8 cellular contexts compared by ENCODE assay signal in genomic region chr15:92884813-92885461, GRCh38. TPM values are rescaled to one million over a fixed set of nuclear protein-coding genes. Genes with fewer than 3 reads are reported as not detected.
A peak's percentile ranks its signal among the peaks of the same experiment; 100 is the strongest.
DNase-seq lines count a peak whose midpoint lies in the region; ATAC-seq lines count a peak whose summit lies in the region.

No MANE protein-coding gene starts in this region.

- peaks cover 9 to 29% (median 16%) of the 10 kb centered on the region in 5 donors for H3K36me3 ChIP-seq in subcutaneous abdominal adipose tissue (ENCODE audit: control insufficient read depth in 5 of 5, insufficient read depth in 5 of 5, low read length in 5 of 5)

- H3K9ac ChIP-seq in subcutaneous abdominal adipose tissue (ENCODE audit: low read length in 5 of 5) = peak overlapping the region; percentile 77 to 99 (median 95)

- H3K4me1 Mint-ChIP-seq in stimulated activated naive CD8-positive, alpha-beta T cell treated with anti-CD3 and anti-CD28 coated beads, Interleukin-15, Interleukin-2, amounts not matched to agents 100 ng/mL and 50 ng/mL, for 24 hours (ENCODE audit: low read depth) = peaks cover 74% of the 10 kb centered on the region
- peaks cover 65% of the 10 kb centered on the region for H3K4me1 Mint-ChIP-seq in activated T-helper 1 cell treated with anti-CD3 and anti-CD28 coated beads, Interleukin-12 subunit alpha, Interleukin-12 subunit beta, Interleukin-2, Interleukin-4 antibody, amounts not matched to agents 30 ng/mL and 10 ng/mL and 1 ng/mL, durations not matched to agents 14 hours and 24 hours and 36 hours (ENCODE audit: low read depth)

- peaks cover 5 to 46% (median 45%) of the 10 kb centered on the region in 5 donors for H3K4me1 ChIP-seq in subcutaneous abdominal adipose tissue (ENCODE audit: control insufficient read depth in 5 of 5, insufficient read depth in 5 of 5, low read length in 5 of 5)

- peak overlapping the region; percentile 96 for H3K27ac Mint-ChIP-seq in stimulated activated naive CD8-positive, alpha-beta T cell treated with anti-CD3 and anti-CD28 coated beads, Interleukin-15, Interleukin-2, amounts not matched to agents 100 ng/mL and 50 ng/mL, for 24 hours
- peak overlapping the region; percentile 98 for H3K27ac Mint-ChIP-seq in activated T-helper 1 cell treated with anti-CD3 and anti-CD28 coated beads, Interleukin-12 subunit alpha, Interleukin-12 subunit beta, Interleukin-2, Interleukin-4 antibody, amounts not matched to agents 30 ng/mL and 10 ng/mL and 1 ng/mL, durations not matched to agents 14 hours and 24 hours and 36 hours

- H3K27me3 ChIP-seq in subcutaneous abdominal adipose tissue (ENCODE audit: control insufficient read depth in 5 of 5, insufficient read depth in 4 of 5, low read length in 5 of 5) = no peaks in the 10 kb centered on the region

- no peaks in the 10 kb centered on the region for H3K9me3 ChIP-seq in subcutaneous abdominal adipose tissue (ENCODE audit: control insufficient read depth in 5 of 5, low read length in 5 of 5)

- peak overlapping the region; percentile 99 for H3K27ac ChIP-seq in subcutaneous abdominal adipose tissue (ENCODE audit: low read depth, low read length)

- intact Hi-C loops in activated T-helper 1 cell treated with anti-CD3 and anti-CD28 coated beads, Interleukin-12 subunit alpha, Interleukin-12 subunit beta, Interleukin-2, Interleukin-4 antibody, amounts not matched to agents 30 ng/mL and 10 ng/mL and 1 ng/mL, durations not matched to agents 14 hours and 24 hours and 36 hours (cut with micrococcal nuclease) = loop anchor here (5.0 to 10.0 kb wide), 2 partner anchors 32 to 1950 kb away; partner anchors contain the start of genes HDDC3 and UNC45A

- no peaks in the 10 kb centered on the region for H3K9me3 Mint-ChIP-seq in stimulated activated naive CD8-positive, alpha-beta T cell treated with anti-CD3 and anti-CD28 coated beads, Interleukin-15, Interleukin-2, amounts not matched to agents 100 ng/mL and 50 ng/mL, for 24 hours
- H3K9me3 Mint-ChIP-seq in activated T-helper 1 cell treated with anti-CD3 and anti-CD28 coated beads, Interleukin-12 subunit alpha, Interleukin-12 subunit beta, Interleukin-2, Interleukin-4 antibody, amounts not matched to agents 30 ng/mL and 10 ng/mL and 1 ng/mL, durations not matched to agents 14 hours and 24 hours and 36 hours = no peaks in the 10 kb centered on the region

- no peak for DNase-seq in stimulated activated naive CD8-positive, alpha-beta T cell treated with anti-CD3 and anti-CD28 coated beads, Interleukin-15, Interleukin-2, amounts not matched to agents 100 U/mL and 50 U/mL, for 24 hours
- DNase-seq in activated T-helper 1 cell treated with anti-CD3 and anti-CD28 coated beads, Interleukin-12 subunit alpha, Interleukin-12 subunit beta, Interleukin-2, Interleukin-4 antibody, amounts not matched to agents 30 ng/mL and 10 ng/mL and 1 ng/mL, durations not matched to agents 14 hours and 24 hours and 36 hours (ENCODE audit: low spot score) = no peak
- DNase-seq in inferior parietal cortex (ENCODE audit: extremely low spot score) (peak; percentile 47), putamen (ENCODE audit: low spot score) (no peak)
- no peak for DNase-seq in activated CD4-positive, CD25-positive, alpha-beta regulatory T cell treated with anti-CD3 and anti-CD28 coated beads, Interleukin-2, amount 50 U/mL, for 72 hours

- no peaks in the 10 kb centered on the region for H3K27me3 Mint-ChIP-seq in stimulated activated naive CD8-positive, alpha-beta T cell treated with anti-CD3 and anti-CD28 coated beads, Interleukin-15, Interleukin-2, amounts not matched to agents 100 ng/mL and 50 ng/mL, for 24 hours
- no peaks in the 10 kb centered on the region for H3K27me3 Mint-ChIP-seq in activated T-helper 1 cell treated with anti-CD3 and anti-CD28 coated beads, Interleukin-12 subunit alpha, Interleukin-12 subunit beta, Interleukin-2, Interleukin-4 antibody, amounts not matched to agents 30 ng/mL and 10 ng/mL and 1 ng/mL, durations not matched to agents 14 hours and 24 hours and 36 hours (ENCODE audit: insufficient read depth)

- peak overlapping the region; percentile 94 for H3K4me3 Mint-ChIP-seq in stimulated activated naive CD8-positive, alpha-beta T cell treated with anti-CD3 and anti-CD28 coated beads, Interleukin-15, Interleukin-2, amounts not matched to agents 100 ng/mL and 50 ng/mL, for 24 hours
- peak overlapping the region; percentile 97 for H3K4me3 Mint-ChIP-seq in activated T-helper 1 cell treated with anti-CD3 and anti-CD28 coated beads, Interleukin-12 subunit alpha, Interleukin-12 subunit beta, Interleukin-2, Interleukin-4 antibody, amounts not matched to agents 30 ng/mL and 10 ng/mL and 1 ng/mL, durations not matched to agents 14 hours and 24 hours and 36 hours

- peaks cover 61% of the 10 kb centered on the region for H3K36me3 Mint-ChIP-seq in stimulated activated naive CD8-positive, alpha-beta T cell treated with anti-CD3 and anti-CD28 coated beads, Interleukin-15, Interleukin-2, amounts not matched to agents 100 ng/mL and 50 ng/mL, for 24 hours (ENCODE audit: low read depth)
- H3K36me3 Mint-ChIP-seq in activated T-helper 1 cell treated with anti-CD3 and anti-CD28 coated beads, Interleukin-12 subunit alpha, Interleukin-12 subunit beta, Interleukin-2, Interleukin-4 antibody, amounts not matched to agents 30 ng/mL and 10 ng/mL and 1 ng/mL, durations not matched to agents 14 hours and 24 hours and 36 hours (ENCODE audit: low read depth) = peaks cover 52% of the 10 kb centered on the region

- no peak for ATAC-seq in stimulated activated naive CD8-positive, alpha-beta T cell treated with anti-CD3 and anti-CD28 coated beads, Interleukin-15, Interleukin-2, amounts not matched to agents 100 U/mL and 50 U/mL, for 24 hours
- no peak for ATAC-seq in GM18909 (IDR thresholded peaks at IDR 0.05; ENCODE audit: poor library complexity, unreplicated experiment)

- H3K4me3 ChIP-seq in subcutaneous abdominal adipose tissue (ENCODE audit: low read depth in 1 of 5, low read length in 5 of 5) = peak overlapping the region; percentile 71 to 98 (median 88)

RNA-seq across cellular contexts. Expression of gene CHD2, which starts 15.2 kb away (rescaled TPM):
- total RNA-seq in activated T-helper 1 cell treated with anti-CD3 and anti-CD28 coated beads, Interleukin-12 subunit alpha, Interleukin-12 subunit beta, Interleukin-2, Interleukin-4 antibody, amounts not matched to agents 30 ng/mL and 10 ng/mL and 1 ng/mL, durations not matched to agents 14 hours and 24 hours and 36 hours = 102 and 104 TPM in 2 replicates
